Comparison of ENCODE assay signal across 23 cellular contexts in genomic region chr6:1028744-1029143, GRCh38.
DNase-seq lines count a peak whose midpoint lies in the region; ATAC-seq and TF ChIP-seq lines count a peak whose summit lies in the region.
"Had no signal": no experiment of that assay in that cellular context is flagged by ENCODE, and none has a peak within 500 bp of the region (broad histone marks: within the 10 kb centered on the region; RNA-seq: fewer than 3 reads in every experiment).

No MANE protein-coding gene starts in this region.

- WGBS in upper lobe of left lung, 2 donors = 92 to 94% methylated on average over 8 of the region's 8 CpGs

- H3K27ac Mint-ChIP-seq in glutamatergic neuron (ENCODE audit: unreplicated experiment) (peak overlapping the region; percentile 60), nephron (peak overlapping the region; percentile 57 to 87 (median 67))
- H3K27ac Mint-ChIP-seq: CD4-positive, CD25-positive, alpha-beta regulatory T cell; H9; HFFc6; IgD-negative memory B cell had no signal

- no peak for ATAC-seq in upper lobe of left lung (ENCODE audit: low FRiP score in 2 of 2)
- ATAC-seq: PC-3, SK-N-SH treated with all-trans-retinoic acid at 6 μM for 48 hours had no signal

- no peak overlapping the region for H3K27ac ChIP-seq in upper lobe of left lung
- H3K27ac ChIP-seq: BLaER1, SJCRH30 had no signal

- peak overlapping the region; percentile 5 for H3K4me3 Mint-ChIP-seq in glutamatergic neuron (ENCODE audit: unreplicated experiment)
- H3K4me3 Mint-ChIP-seq in nephron = no peak overlapping the region
- H3K4me3 Mint-ChIP-seq: CD4-positive, CD25-positive, alpha-beta regulatory T cell; H9; HFFc6; IgD-negative memory B cell had no signal

- no peak for TF ChIP-seq RAD21 in Ishikawa (IDR thresholded peaks at IDR 0.05; ENCODE audit: low read depth)

- no peaks in the 10 kb centered on the region for H3K27me3 ChIP-seq in upper lobe of left lung
- H3K27me3 ChIP-seq: BLaER1, SJCRH30 had no signal

- H3K4me1 Mint-ChIP-seq in glutamatergic neuron (ENCODE audit: low read depth, unreplicated experiment) (peaks cover 7% of the 10 kb centered on the region), nephron (peaks cover 24% of the 10 kb centered on the region)
- H3K4me1 Mint-ChIP-seq: CD4-positive, CD25-positive, alpha-beta regulatory T cell; IgD-negative memory B cell had no signal

- TF ChIP-seq CTCF in glutamatergic neuron (IDR thresholded peaks at IDR 0.05; ENCODE audit: partially characterized antibody, unreplicated experiment) = no peak
- TF ChIP-seq CTCF in nephron (IDR thresholded peaks at IDR 0.05; ENCODE audit: unreplicated experiment in 3 of 3) = no peak
- no peak for TF ChIP-seq CTCF in upper lobe of left lung (IDR thresholded peaks at IDR 0.05)

- peak; percentile 14 for DNase-seq in ELF-1 (ENCODE audit: low read depth, low spot score)
- DNase-seq in glutamatergic neuron = no peak
- no peak for DNase-seq in upper lobe of left lung
- no peak for DNase-seq in LoVo (ENCODE audit: low spot score)
- no peak for DNase-seq in NOMO-1 treated with dmso at 0.1 percent for 144 hours (lab: John Stamatoyannopoulos, UW; ENCODE audit: unreplicated experiment)
- DNase-seq: CD4-positive, CD25-positive, alpha-beta regulatory T cell; DMS153; DND-41; MV-4-11; NCI-H1105; NCI-H1436 treated with DMSO at 0.1 percent for 48 hours; NCI-H187 treated with DMSO at 0.1 percent for 48 hours; NCI-H2107; NCI-H774; PC-3 had no signal

- H3K9me3 Mint-ChIP-seq in glutamatergic neuron (ENCODE audit: unreplicated experiment) = peaks cover 8% of the 10 kb centered on the region
- peaks cover 20% of the 10 kb centered on the region for H3K9me3 Mint-ChIP-seq in nephron
- H3K9me3 Mint-ChIP-seq: HFFc6 had no signal

- TF ChIP-seq EP300 in Ishikawa (IDR thresholded peaks at IDR 0.05; ENCODE audit: borderline replicate concordance) = no peak
- no peak for TF ChIP-seq EP300 in upper lobe of left lung (IDR thresholded peaks at IDR 0.05)

- no peaks in the 10 kb centered on the region for H3K36me3 Mint-ChIP-seq in glutamatergic neuron (ENCODE audit: unreplicated experiment)
- H3K36me3 Mint-ChIP-seq in nephron (ENCODE audit: low read depth) = peaks cover 9% of the 10 kb centered on the region
- H3K36me3 Mint-ChIP-seq: CD4-positive, CD25-positive, alpha-beta regulatory T cell; IgD-negative memory B cell had no signal

- H3K4me3 ChIP-seq in upper lobe of left lung = no peak overlapping the region
- H3K4me3 ChIP-seq: BLaER1, SJCRH30 had no signal

- H3K4me1 ChIP-seq in upper lobe of left lung = no peaks in the 10 kb centered on the region
- H3K4me1 ChIP-seq: SJCRH30 had no signal

- H3K36me3 ChIP-seq in upper lobe of left lung = no peaks in the 10 kb centered on the region
- H3K36me3 ChIP-seq: BLaER1, SJCRH30 had no signal

- H3K27me3 Mint-ChIP-seq in glutamatergic neuron (ENCODE audit: unreplicated experiment) (no peaks in the 10 kb centered on the region), nephron (ENCODE audit: low read depth) (peaks cover 6% of the 10 kb centered on the region)

- no peaks in the 10 kb centered on the region for H3K9me3 ChIP-seq in upper lobe of left lung
- H3K9me3 ChIP-seq: BLaER1, SJCRH30 had no signal

- TF ChIP-seq POLR2A in upper lobe of left lung (IDR thresholded peaks at IDR 0.05) = no peak

TF ChIP-seq in Ishikawa, 13 proteins besides CTCF, POLR2A, EP300 and RAD21:
- TF ChIP-seq EGR1 (IDR thresholded peaks at IDR 0.05) (peak; percentile 74), CEBPB (IDR thresholded peaks at IDR 0.05) (no peak)
TF ChIP-seq in Ishikawa: peak in this region for 1.
